In the genomic region with DNA sequence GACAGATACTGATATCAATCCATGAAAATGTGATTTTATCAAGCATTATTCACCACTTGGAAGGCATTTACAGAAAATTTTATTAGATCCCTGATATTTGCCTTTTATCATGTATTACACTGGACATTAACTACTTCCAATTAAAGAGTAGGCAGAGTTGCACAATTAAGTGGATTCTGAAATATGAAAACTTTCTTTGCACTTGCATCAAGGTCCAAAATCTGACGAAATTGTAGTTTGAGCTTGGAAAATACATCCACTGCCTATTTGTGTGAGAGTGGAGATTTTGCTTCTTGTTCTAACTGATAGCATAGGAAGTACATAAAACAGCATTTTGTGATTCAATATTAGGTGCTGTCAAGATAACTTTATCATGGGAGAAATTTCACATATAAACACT, we compare ENCODE assay signal across 29 cellular contexts.
"Had no signal": no experiment of that assay in that cellular context is flagged by ENCODE, and none has a peak within 500 bp of the region (broad histone marks: within the 10 kb centered on the region; RNA-seq: fewer than 3 reads in every experiment).

No MANE protein-coding gene starts in this region.

- H3K4me3 ChIP-seq: breast epithelium, SJCRH30 had no signal

- DNase-seq: activated CD4-positive, alpha-beta T cell treated with anti-CD3 and anti-CD28 coated beads for 48 hours; activated CD4-positive, alpha-beta T cell treated with anti-CD3 and anti-CD28 coated beads, Interleukin-2, amount 50 U/mL, for 4 hours; activated CD4-positive, CD25-positive, alpha-beta regulatory T cell treated with anti-CD3 and anti-CD28 coated beads, Interleukin-2, amount 50 U/mL, for 72 hours; activated CD8-positive, alpha-beta memory T cell treated with anti-CD3 and anti-CD28 coated beads, Interleukin-2, amount 10 ng/mL, durations not matched to agents 7 days and 5 days; activated CD8-positive, alpha-beta T cell treated with anti-CD3 and anti-CD28 coated beads, Interleukin-2, amount 10 ng/mL, durations not matched to agents 7 days and 5 days; activated effector memory CD4-positive, alpha-beta T cell treated with anti-CD3 and anti-CD28 coated beads, Interleukin-2, amount 50 U/mL, for 16 hours; activated naive CD4-positive, alpha-beta T cell treated with Interleukin-2 at 50 U/mL for 16 hours; activated naive CD8-positive, alpha-beta T cell treated with anti-CD3 and anti-CD28 coated beads, Interleukin-2, amount 50 U/mL, for 24 hours; activated T-cell treated with anti-CD3 and anti-CD28 coated beads, Interleukin-2, amount 50 U/mL, for 4 hours; anterior cingulate cortex; caudate nucleus; Karpas-422; MM.1S; NCI-H1105; NCI-H1436; NCI-H1694 treated with DMSO at 0.1 percent for 48 hours; NCI-H2029 treated with DMSO at 0.1 percent for 48 hours; NCI-H345; NCI-H510A; NCI-H526 treated with DMSO at 0.1 percent for 48 hours; NCI-H82; RPMI8226; SJCRH30; T-helper 17 cell; T-helper 9 cell had no signal

- H3K36me3 ChIP-seq: breast epithelium had no signal

- H3K4me1 ChIP-seq: breast epithelium, SJCRH30 had no signal

- H3K9me3 ChIP-seq: breast epithelium, SJCRH30 had no signal

- H3K27ac ChIP-seq: breast epithelium, SJCRH30 had no signal

- H3K27me3 ChIP-seq: breast epithelium, SJCRH30 had no signal

- ATAC-seq: activated CD8-positive, alpha-beta memory T cell treated with anti-CD3 and anti-CD28 coated beads, Interleukin-2, amount 10 ng/mL, durations not matched to agents 7 days and 5 days; activated CD8-positive, alpha-beta T cell treated with anti-CD3 and anti-CD28 coated beads, Interleukin-2, amount 10 ng/mL, durations not matched to agents 7 days and 5 days; activated naive CD4-positive, alpha-beta T cell treated with anti-CD3 and anti-CD28 coated beads, Interleukin-2, amount 50 U/mL, for 72 hours; activated naive CD8-positive, alpha-beta T cell treated with anti-CD3 and anti-CD28 coated beads, Interleukin-2, amount 50 U/mL, for 24 hours; activated T-cell treated with anti-CD3 and anti-CD28 coated beads, Interleukin-2, amount 50 U/mL, for 4 hours; Right ventricle myocardium inferior; T-helper 17 cell; WTC11 had no signal
